ENCODE assay signal across 1 cellular context in the genomic region with DNA sequence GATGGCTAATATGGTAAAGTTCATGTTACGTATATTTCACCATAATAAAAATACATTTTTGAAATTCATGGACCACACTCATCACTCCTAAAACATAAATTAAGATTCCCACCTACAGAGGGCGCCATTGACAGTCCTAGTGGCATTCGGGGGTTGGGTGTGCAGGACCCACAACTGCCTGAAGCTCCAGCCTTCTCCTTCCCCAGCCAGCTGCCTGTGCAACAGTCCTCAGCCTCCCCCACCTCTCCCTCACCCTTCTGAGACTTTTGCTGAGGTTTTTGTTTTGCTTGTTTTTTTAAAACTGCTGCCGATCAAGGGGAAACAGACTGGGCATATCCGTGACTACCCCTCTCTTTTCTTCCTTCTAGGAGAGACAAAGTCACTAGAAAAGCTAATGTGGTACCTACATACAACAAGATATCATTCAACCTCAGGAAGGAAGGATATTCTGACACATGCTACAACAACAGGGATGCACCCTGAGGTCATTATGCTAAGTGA.
TF ChIP-seq lines count a peak whose summit lies in the region.

No MANE protein-coding gene starts in this region.

TF ChIP-seq in HEK293, 187 proteins besides CTCF, POLR2A, EP300 and RAD21 (continued from another document):
- TF ChIP-seq ZNF513 (tag by site-specific recombination; IDR thresholded peaks at IDR 0.05): peak; percentile 63; the same call in 1 of the 2 replicates
- TF ChIP-seq ZNF335 (tag by site-specific recombination; conservative IDR thresholded peaks at IDR 0.05): peak; percentile 82
- peak; percentile 84 for TF ChIP-seq ZNF692 (tag by site-specific recombination; IDR thresholded peaks at IDR 0.05)
- no peak for TF ChIP-seq ZNF211 (tag by site-specific recombination; IDR thresholded peaks at IDR 0.05; ENCODE audit: low read depth)
- TF ChIP-seq SCRT2 (tag by site-specific recombination; IDR thresholded peaks at IDR 0.05): peak; percentile 52; the same call in 1 of the 2 replicates
- 0 out of 2 replicates have a peak, but pooled peaks have one; percentile 61 for TF ChIP-seq ZFP69B (tag by site-specific recombination; IDR thresholded peaks at IDR 0.05)
- peak; percentile 93 for TF ChIP-seq ZBTB11 (tag by site-specific recombination; conservative IDR thresholded peaks at IDR 0.05; ENCODE audit: low read depth)
- TF ChIP-seq GLIS1 (tag by site-specific recombination; IDR thresholded peaks at IDR 0.05): 0 out of 2 replicates have a peak, but pooled peaks have one; percentile 8
- peak; percentile 49; the same call in 1 of the 2 replicates for TF ChIP-seq PATZ1 (tag by site-specific recombination; IDR thresholded peaks at IDR 0.05)
- TF ChIP-seq ZNF10 (tag by site-specific recombination; IDR thresholded peaks at IDR 0.05): peak; percentile 23; the same call in 1 of the 2 replicates
- 0 out of 2 replicates have a peak, but pooled peaks have one; percentile 24 for TF ChIP-seq ZNF561 (tag by site-specific recombination; IDR thresholded peaks at IDR 0.05; ENCODE audit: borderline replicate concordance)
- no peak for TF ChIP-seq KLF7 (tag by site-specific recombination; IDR thresholded peaks at IDR 0.05; ENCODE audit: borderline replicate concordance)
- TF ChIP-seq ZNF26 (tag by site-specific recombination; IDR thresholded peaks at IDR 0.05): no peak
- no peak for TF ChIP-seq ZNF433 (tag by site-specific recombination; IDR thresholded peaks at IDR 0.05; ENCODE audit: low read depth)
- TF ChIP-seq ZNF398 (tag by site-specific recombination; IDR thresholded peaks at IDR 0.05): 0 out of 2 replicates have a peak, but pooled peaks have one; percentile 17
- no peak for TF ChIP-seq ZNF146 (tag by site-specific recombination; IDR thresholded peaks at IDR 0.05)
